ENCODE assay signal across 16 cellular contexts in the genomic region with DNA sequence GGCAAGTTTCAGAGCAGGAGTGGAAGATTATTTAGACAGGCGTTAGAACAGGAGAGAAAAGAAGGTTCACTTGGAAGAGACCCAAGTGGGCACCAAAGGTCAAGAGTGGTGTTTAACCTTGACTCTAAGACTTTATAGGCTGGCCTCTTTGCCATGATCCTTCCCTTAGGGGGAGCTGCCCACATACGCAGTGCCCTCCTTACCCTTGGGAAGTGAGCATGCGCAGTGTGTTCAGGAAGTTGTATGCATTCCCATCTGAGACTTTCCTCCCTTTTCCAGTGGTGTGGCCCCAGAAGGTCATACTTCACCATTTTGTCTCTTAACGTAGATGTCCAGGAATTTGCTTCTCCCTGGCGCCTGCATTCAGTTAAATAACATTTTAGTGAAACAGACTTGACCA.
A peak's percentile ranks its signal among the peaks of the same experiment; 100 is the strongest.
DNase-seq lines count a peak whose midpoint lies in the region; ATAC-seq and TF ChIP-seq lines count a peak whose summit lies in the region.
"Had no signal": no experiment of that assay in that cellular context is flagged by ENCODE, and none has a peak within 500 bp of the region (broad histone marks: within the 10 kb centered on the region; RNA-seq: fewer than 3 reads in every experiment).

No MANE protein-coding gene starts in this region.

- H2BK5ac ChIP-seq in mesendoderm (ENCODE audit: low read length) = no peak overlapping the region

- no peaks in the 10 kb centered on the region for H3K36me3 Mint-ChIP-seq in endodermal cell (ENCODE audit: low read depth)
- no peaks in the 10 kb centered on the region for H3K36me3 Mint-ChIP-seq in naive thymus-derived CD4-positive, alpha-beta T cell
- H3K36me3 Mint-ChIP-seq in CD4-positive, alpha-beta memory T cell = no peaks in the 10 kb centered on the region
- H3K36me3 Mint-ChIP-seq: CD8-positive, alpha-beta T cell had no signal

- no peak overlapping the region for H2BK120ac ChIP-seq in mesendoderm (ENCODE audit: low read depth, low read length)

- no peak overlapping the region for H3K4ac ChIP-seq in mesendoderm (ENCODE audit: low read depth, low read length)

- H3K79me2 ChIP-seq in mesendoderm (ENCODE audit: control insufficient read depth, insufficient read depth, low read length) = no peaks in the 10 kb centered on the region

- DNase-seq in Panc1 (ENCODE audit: low read depth, low spot score) = no peak
- DNase-seq in SK-MEL-5 (ENCODE audit: low read depth, low spot score) = peak; percentile 10
- no peak for DNase-seq in endodermal cell
- no peak for DNase-seq in mesendoderm
- DNase-seq in GM13976 (ENCODE audit: low spot score) = no peak
- DNase-seq in islet precursor cell = no peak
- no peak for DNase-seq in naive thymus-derived CD4-positive, alpha-beta T cell
- no peak for DNase-seq in CD4-positive, alpha-beta memory T cell
- DNase-seq: C1 segment of cervical spinal cord; Caco-2; CD8-positive, alpha-beta T cell; DMS153; DND-41; GOT3; H7; HCEC 1CT had no signal

- peaks cover 15% of the 10 kb centered on the region for H3K4me1 Mint-ChIP-seq in endodermal cell
- peaks cover 0 to 2% (median 0%) of the 10 kb centered on the region in 7 donors for H3K4me1 Mint-ChIP-seq in naive thymus-derived CD4-positive, alpha-beta T cell
- H3K4me1 Mint-ChIP-seq in CD4-positive, alpha-beta memory T cell = no peaks in the 10 kb centered on the region

- peaks cover 2% of the 10 kb centered on the region; the same call in 1 of the 2 replicates for H3K27me3 ChIP-seq in Panc1 (ENCODE audit: control insufficient read depth, insufficient read depth, low read length)
- peaks cover 11% of the 10 kb centered on the region for H3K27me3 ChIP-seq in endodermal cell (ENCODE audit: control insufficient read depth, insufficient read depth, low read length, poor library complexity, severe bottlenecking)
- H3K27me3 ChIP-seq in mesendoderm (ENCODE audit: insufficient read depth, low read length, poor library complexity) = no peaks in the 10 kb centered on the region
- H3K27me3 ChIP-seq in naive thymus-derived CD4-positive, alpha-beta T cell (ENCODE audit: control insufficient read depth in 2 of 2, insufficient read depth in 2 of 2, low read length in 2 of 2) = peaks cover 0 to 5% of the 10 kb centered on the region in 2 donors
- peaks cover 4% of the 10 kb centered on the region for H3K27me3 ChIP-seq in CD4-positive, alpha-beta memory T cell (ENCODE audit: insufficient read depth, low read length)

- no peak overlapping the region for H2AK5ac ChIP-seq in mesendoderm (ENCODE audit: low read length)

- H3K9me3 Mint-ChIP-seq in endodermal cell = no peaks in the 10 kb centered on the region
- H3K9me3 Mint-ChIP-seq in naive thymus-derived CD4-positive, alpha-beta T cell = no peaks in the 10 kb centered on the region
- no peaks in the 10 kb centered on the region for H3K9me3 Mint-ChIP-seq in CD4-positive, alpha-beta memory T cell
- H3K9me3 Mint-ChIP-seq: CD8-positive, alpha-beta T cell had no signal

- no peak overlapping the region for H4K5ac ChIP-seq in mesendoderm (ENCODE audit: low read length)

- H3K18ac ChIP-seq in mesendoderm (ENCODE audit: low read length) = no peak overlapping the region

- no peak overlapping the region for H3K56ac ChIP-seq in mesendoderm (ENCODE audit: low read length)

- H3K23ac ChIP-seq in mesendoderm (ENCODE audit: low read length) = no peak overlapping the region

- peak overlapping the region; percentile 31 for H4K8ac ChIP-seq in mesendoderm (ENCODE audit: low read depth, low read length)

- H3K36me3 ChIP-seq in Panc1 (ENCODE audit: control insufficient read depth, insufficient read depth, low read length) = no peaks in the 10 kb centered on the region
- H3K36me3 ChIP-seq in endodermal cell (ENCODE audit: control insufficient read depth, insufficient read depth, low read length) = no peaks in the 10 kb centered on the region
- H3K36me3 ChIP-seq in mesendoderm (ENCODE audit: control insufficient read depth, insufficient read depth, low read length) = no peaks in the 10 kb centered on the region
- no peaks in the 10 kb centered on the region for H3K36me3 ChIP-seq in naive thymus-derived CD4-positive, alpha-beta T cell (ENCODE audit: control insufficient read depth in 2 of 3, insufficient read depth in 3 of 3, low read length in 3 of 3)
- no peaks in the 10 kb centered on the region for H3K36me3 ChIP-seq in CD4-positive, alpha-beta memory T cell (ENCODE audit: insufficient read depth, low read length)

- CTCF ChIA-PET in Panc1 (lab: Charles Lee) = no interaction called here
- CTCF ChIA-PET in naive thymus-derived CD4-positive, alpha-beta T cell (lab: Charles Lee) = no interaction called here
- CTCF ChIA-PET in CD4-positive, alpha-beta memory T cell (lab: Charles Lee; ENCODE audit: partially characterized antibody) = no interaction called here

- intact Hi-C loops in Panc1 (cut with micrococcal nuclease; ENCODE audit: unreplicated experiment) = no loop called here
- intact Hi-C loops in naive thymus-derived CD4-positive, alpha-beta T cell (cut with micrococcal nuclease) = no loop called here
- intact Hi-C loops in CD4-positive, alpha-beta memory T cell (cut with micrococcal nuclease) = no loop called here

- ATAC-seq in Panc1 = no peak
- no peak for ATAC-seq in naive thymus-derived CD4-positive, alpha-beta T cell
- ATAC-seq: CD8-positive, alpha-beta T cell had no signal

- H3K4me3 ChIP-seq in Panc1 (ENCODE audit: low read depth in 2 of 2, low read length in 2 of 2) = no peak overlapping the region
- H3K4me3 ChIP-seq in endodermal cell (ENCODE audit: low read length) = no peak overlapping the region
- no peak overlapping the region for H3K4me3 ChIP-seq in mesendoderm (ENCODE audit: low read length)
- H3K4me3 ChIP-seq in naive thymus-derived CD4-positive, alpha-beta T cell (ENCODE audit: low read length) = no peak overlapping the region
- H3K4me3 ChIP-seq in CD4-positive, alpha-beta memory T cell (ENCODE audit: low read length in 2 of 2) = no peak overlapping the region

- H3K27ac ChIP-seq in Panc1 (ENCODE audit: low read length) (no peak overlapping the region), endodermal cell (ENCODE audit: low read depth, low read length) (no peak overlapping the region), mesendoderm (ENCODE audit: low read depth, low read length) (no peak overlapping the region)
- H3K27ac ChIP-seq in naive thymus-derived CD4-positive, alpha-beta T cell (ENCODE audit: low read depth, low read length) = no peak overlapping the region
- no peak overlapping the region for H3K27ac ChIP-seq in CD4-positive, alpha-beta memory T cell (ENCODE audit: low read depth, low read length)

- H3K9ac ChIP-seq in endodermal cell (ENCODE audit: extremely low read depth, low read length, poor library complexity, severe bottlenecking) = no peak overlapping the region
- H3K9ac ChIP-seq in mesendoderm (ENCODE audit: low read length) = no peak overlapping the region

- peaks cover 19% of the 10 kb centered on the region for H3K27me3 Mint-ChIP-seq in endodermal cell (ENCODE audit: insufficient read depth)
- H3K27me3 Mint-ChIP-seq in naive thymus-derived CD4-positive, alpha-beta T cell = peaks cover 22 to 32% (median 26%) of the 10 kb centered on the region in 5 donors
- H3K27me3 Mint-ChIP-seq in CD4-positive, alpha-beta memory T cell = peaks cover 14 to 18% of the 10 kb centered on the region in 2 donors

- POLR2A ChIA-PET in Panc1 (lab: Charles Lee) = no interaction called here
- POLR2A ChIA-PET in naive thymus-derived CD4-positive, alpha-beta T cell (lab: Charles Lee) = no interaction called here
- POLR2A ChIA-PET in CD4-positive, alpha-beta memory T cell (lab: Charles Lee; ENCODE audit: partially characterized antibody) = no interaction called here

- H3K4me1 ChIP-seq in Panc1 (ENCODE audit: control insufficient read depth, insufficient read depth, low read length) = no peaks in the 10 kb centered on the region
- H3K4me1 ChIP-seq in endodermal cell (ENCODE audit: control insufficient read depth, insufficient read depth, low read length) = no peaks in the 10 kb centered on the region
- no peaks in the 10 kb centered on the region for H3K4me1 ChIP-seq in mesendoderm (ENCODE audit: control insufficient read depth, low read depth, low read length)
- no peaks in the 10 kb centered on the region for H3K4me1 ChIP-seq in naive thymus-derived CD4-positive, alpha-beta T cell (ENCODE audit: control insufficient read depth in 2 of 2, insufficient read depth in 2 of 2, low read length in 2 of 2)
- H3K4me1 ChIP-seq in CD4-positive, alpha-beta memory T cell (ENCODE audit: insufficient read depth, low read length) = no peaks in the 10 kb centered on the region
- H3K4me1 ChIP-seq: Caco-2 had no signal

- no peak overlapping the region for H3K27ac Mint-ChIP-seq in endodermal cell
- no peak overlapping the region for H3K27ac Mint-ChIP-seq in naive thymus-derived CD4-positive, alpha-beta T cell
- H3K27ac Mint-ChIP-seq in CD4-positive, alpha-beta memory T cell = no peak overlapping the region
- H3K27ac Mint-ChIP-seq: CD8-positive, alpha-beta T cell had no signal

- in situ Hi-C loops in Panc1 (cut with HindIII; ENCODE audit: low pct_unique_long_range_greater_than_20kb, low sequenced_read_pairs) = no loop called here
- in situ Hi-C loops in SK-MEL-5 (cut with HindIII; ENCODE audit: low pct_unique_long_range_greater_than_20kb, low sequenced_read_pairs) = no loop called here
- in situ Hi-C loops in GM13976 (cut with MboI; ENCODE audit: low sequenced_read_pairs, unreplicated experiment) = no loop called here

- H3K79me1 ChIP-seq in mesendoderm (ENCODE audit: low read length) = no peaks in the 10 kb centered on the region

- no peaks in the 10 kb centered on the region for H3K9me3 ChIP-seq in Panc1 (ENCODE audit: control insufficient read depth, insufficient read depth, low read depth, low read length)
- H3K9me3 ChIP-seq in endodermal cell (ENCODE audit: control insufficient read depth, low read length) = no peaks in the 10 kb centered on the region
- no peaks in the 10 kb centered on the region for H3K9me3 ChIP-seq in naive thymus-derived CD4-positive, alpha-beta T cell (ENCODE audit: control insufficient read depth in 2 of 3, low read length in 3 of 3)
- H3K9me3 ChIP-seq in CD4-positive, alpha-beta memory T cell (ENCODE audit: control insufficient read depth in 1 of 2, low read length in 2 of 2) = no peaks in the 10 kb centered on the region

- H3K4me3 Mint-ChIP-seq in endodermal cell = no peak overlapping the region
- H3K4me3 Mint-ChIP-seq in naive thymus-derived CD4-positive, alpha-beta T cell = no peak overlapping the region
- H3K4me3 Mint-ChIP-seq in CD4-positive, alpha-beta memory T cell = no peak overlapping the region
- H3K4me3 Mint-ChIP-seq: CD8-positive, alpha-beta T cell had no signal

- no peak overlapping the region for H2BK15ac ChIP-seq in mesendoderm (replicated peaks; ENCODE audit: low read depth)

- 94 to 100% methylated on average over 3 to 5 of the region's 5 CpGs for WGBS in endodermal cell (ENCODE audit: insufficient coverage in 1 of 2, insufficient read length in 1 of 2), 2 experiments
- no CpG with 5 or more reads among the region's 5 CpGs for WGBS in mesendoderm (ENCODE audit: extremely low coverage, insufficient coverage, low lambda C conversion rate)

- no peak overlapping the region for H3K4me2 ChIP-seq in mesendoderm (ENCODE audit: low read length)

- TF ChIP-seq CTCF in Panc1 (IDR thresholded peaks at IDR 0.05) (peak; percentile 14; the same call in 1 of the 2 replicates), endodermal cell (conservative IDR thresholded peaks at IDR 0.05) (peak; percentile 10), GM13976 (IDR thresholded peaks at IDR 0.05; ENCODE audit: borderline replicate concordance, control extremely low read depth, extremely low read depth, insufficient read depth, missing control alignments) (no peak)

- BruUV-seq in Panc1 (replicated peaks; lab: Mats Ljungman, UMichigan) = no TSS peak
